In the genomic region with DNA sequence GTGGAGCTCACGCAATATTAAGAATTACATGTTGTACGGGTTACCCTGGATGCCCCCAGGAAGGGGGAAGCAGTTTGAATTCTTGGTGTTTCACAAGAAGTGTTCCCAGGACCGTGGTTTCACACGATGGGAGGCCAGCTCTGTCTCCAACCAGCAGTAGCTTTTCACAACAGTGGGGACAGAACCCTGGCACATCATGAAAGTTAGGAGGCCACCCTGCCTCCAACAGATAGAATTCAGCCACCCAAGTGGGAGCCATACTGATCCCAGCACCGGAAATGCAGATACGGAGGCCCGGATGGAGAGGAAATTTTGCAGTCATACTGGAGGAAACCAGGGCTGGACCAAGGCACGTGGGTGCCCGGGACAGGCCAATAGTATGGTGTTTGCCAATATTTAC, we compare ENCODE assay signal across 1 cellular context.
TF ChIP-seq lines count a peak whose summit lies in the region.

No MANE protein-coding gene starts in this region.

TF ChIP-seq in WTC11, 78 proteins besides CTCF, POLR2A, EP300 and RAD21 (continued from another document):
- TF ChIP-seq, protein P1, sequence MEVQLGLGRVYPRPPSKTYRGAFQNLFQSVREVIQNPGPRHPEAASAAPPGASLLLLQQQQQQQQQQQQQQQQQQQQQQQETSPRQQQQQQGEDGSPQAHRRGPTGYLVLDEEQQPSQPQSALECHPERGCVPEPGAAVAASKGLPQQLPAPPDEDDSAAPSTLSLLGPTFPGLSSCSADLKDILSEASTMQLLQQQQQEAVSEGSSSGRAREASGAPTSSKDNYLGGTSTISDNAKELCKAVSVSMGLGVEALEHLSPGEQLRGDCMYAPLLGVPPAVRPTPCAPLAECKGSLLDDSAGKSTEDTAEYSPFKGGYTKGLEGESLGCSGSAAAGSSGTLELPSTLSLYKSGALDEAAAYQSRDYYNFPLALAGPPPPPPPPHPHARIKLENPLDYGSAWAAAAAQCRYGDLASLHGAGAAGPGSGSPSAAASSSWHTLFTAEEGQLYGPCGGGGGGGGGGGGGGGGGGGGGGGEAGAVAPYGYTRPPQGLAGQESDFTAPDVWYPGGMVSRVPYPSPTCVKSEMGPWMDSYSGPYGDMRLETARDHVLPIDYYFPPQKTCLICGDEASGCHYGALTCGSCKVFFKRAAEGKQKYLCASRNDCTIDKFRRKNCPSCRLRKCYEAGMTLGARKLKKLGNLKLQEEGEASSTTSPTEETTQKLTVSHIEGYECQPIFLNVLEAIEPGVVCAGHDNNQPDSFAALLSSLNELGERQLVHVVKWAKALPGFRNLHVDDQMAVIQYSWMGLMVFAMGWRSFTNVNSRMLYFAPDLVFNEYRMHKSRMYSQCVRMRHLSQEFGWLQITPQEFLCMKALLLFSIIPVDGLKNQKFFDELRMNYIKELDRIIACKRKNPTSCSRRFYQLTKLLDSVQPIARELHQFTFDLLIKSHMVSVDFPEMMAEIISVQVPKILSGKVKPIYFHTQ (CRISPR knock-in tag; IDR thresholded peaks at IDR 0.05): no peak
- no peak for TF ChIP-seq GABPB1 (CRISPR knock-in tag; IDR thresholded peaks at IDR 0.05)
- TF ChIP-seq, protein P2, sequence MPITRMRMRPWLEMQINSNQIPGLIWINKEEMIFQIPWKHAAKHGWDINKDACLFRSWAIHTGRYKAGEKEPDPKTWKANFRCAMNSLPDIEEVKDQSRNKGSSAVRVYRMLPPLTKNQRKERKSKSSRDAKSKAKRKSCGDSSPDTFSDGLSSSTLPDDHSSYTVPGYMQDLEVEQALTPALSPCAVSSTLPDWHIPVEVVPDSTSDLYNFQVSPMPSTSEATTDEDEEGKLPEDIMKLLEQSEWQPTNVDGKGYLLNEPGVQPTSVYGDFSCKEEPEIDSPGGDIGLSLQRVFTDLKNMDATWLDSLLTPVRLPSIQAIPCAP (CRISPR knock-in tag; IDR thresholded peaks at IDR 0.05): no peak
- TF ChIP-seq, protein P3, sequence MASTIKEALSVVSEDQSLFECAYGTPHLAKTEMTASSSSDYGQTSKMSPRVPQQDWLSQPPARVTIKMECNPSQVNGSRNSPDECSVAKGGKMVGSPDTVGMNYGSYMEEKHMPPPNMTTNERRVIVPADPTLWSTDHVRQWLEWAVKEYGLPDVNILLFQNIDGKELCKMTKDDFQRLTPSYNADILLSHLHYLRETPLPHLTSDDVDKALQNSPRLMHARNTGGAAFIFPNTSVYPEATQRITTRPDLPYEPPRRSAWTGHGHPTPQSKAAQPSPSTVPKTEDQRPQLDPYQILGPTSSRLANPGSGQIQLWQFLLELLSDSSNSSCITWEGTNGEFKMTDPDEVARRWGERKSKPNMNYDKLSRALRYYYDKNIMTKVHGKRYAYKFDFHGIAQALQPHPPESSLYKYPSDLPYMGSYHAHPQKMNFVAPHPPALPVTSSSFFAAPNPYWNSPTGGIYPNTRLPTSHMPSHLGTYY (CRISPR knock-in tag; IDR thresholded peaks at IDR 0.05): no peak
- TF ChIP-seq, protein P4, sequence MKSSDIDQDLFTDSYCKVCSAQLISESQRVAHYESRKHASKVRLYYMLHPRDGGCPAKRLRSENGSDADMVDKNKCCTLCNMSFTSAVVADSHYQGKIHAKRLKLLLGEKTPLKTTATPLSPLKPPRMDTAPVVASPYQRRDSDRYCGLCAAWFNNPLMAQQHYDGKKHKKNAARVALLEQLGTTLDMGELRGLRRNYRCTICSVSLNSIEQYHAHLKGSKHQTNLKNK (CRISPR knock-in tag; IDR thresholded peaks at IDR 0.05): no peak
- TF ChIP-seq TEAD1 (CRISPR knock-in tag; IDR thresholded peaks at IDR 0.05): no peak
- TF ChIP-seq, protein P5, sequence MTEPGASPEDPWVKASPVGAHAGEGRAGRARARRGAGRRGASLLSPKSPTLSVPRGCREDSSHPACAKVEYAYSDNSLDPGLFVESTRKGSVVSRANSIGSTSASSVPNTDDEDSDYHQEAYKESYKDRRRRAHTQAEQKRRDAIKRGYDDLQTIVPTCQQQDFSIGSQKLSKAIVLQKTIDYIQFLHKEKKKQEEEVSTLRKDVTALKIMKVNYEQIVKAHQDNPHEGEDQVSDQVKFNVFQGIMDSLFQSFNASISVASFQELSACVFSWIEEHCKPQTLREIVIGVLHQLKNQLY (CRISPR knock-in tag; IDR thresholded peaks at IDR 0.05): no peak
- TF ChIP-seq, protein P6, sequence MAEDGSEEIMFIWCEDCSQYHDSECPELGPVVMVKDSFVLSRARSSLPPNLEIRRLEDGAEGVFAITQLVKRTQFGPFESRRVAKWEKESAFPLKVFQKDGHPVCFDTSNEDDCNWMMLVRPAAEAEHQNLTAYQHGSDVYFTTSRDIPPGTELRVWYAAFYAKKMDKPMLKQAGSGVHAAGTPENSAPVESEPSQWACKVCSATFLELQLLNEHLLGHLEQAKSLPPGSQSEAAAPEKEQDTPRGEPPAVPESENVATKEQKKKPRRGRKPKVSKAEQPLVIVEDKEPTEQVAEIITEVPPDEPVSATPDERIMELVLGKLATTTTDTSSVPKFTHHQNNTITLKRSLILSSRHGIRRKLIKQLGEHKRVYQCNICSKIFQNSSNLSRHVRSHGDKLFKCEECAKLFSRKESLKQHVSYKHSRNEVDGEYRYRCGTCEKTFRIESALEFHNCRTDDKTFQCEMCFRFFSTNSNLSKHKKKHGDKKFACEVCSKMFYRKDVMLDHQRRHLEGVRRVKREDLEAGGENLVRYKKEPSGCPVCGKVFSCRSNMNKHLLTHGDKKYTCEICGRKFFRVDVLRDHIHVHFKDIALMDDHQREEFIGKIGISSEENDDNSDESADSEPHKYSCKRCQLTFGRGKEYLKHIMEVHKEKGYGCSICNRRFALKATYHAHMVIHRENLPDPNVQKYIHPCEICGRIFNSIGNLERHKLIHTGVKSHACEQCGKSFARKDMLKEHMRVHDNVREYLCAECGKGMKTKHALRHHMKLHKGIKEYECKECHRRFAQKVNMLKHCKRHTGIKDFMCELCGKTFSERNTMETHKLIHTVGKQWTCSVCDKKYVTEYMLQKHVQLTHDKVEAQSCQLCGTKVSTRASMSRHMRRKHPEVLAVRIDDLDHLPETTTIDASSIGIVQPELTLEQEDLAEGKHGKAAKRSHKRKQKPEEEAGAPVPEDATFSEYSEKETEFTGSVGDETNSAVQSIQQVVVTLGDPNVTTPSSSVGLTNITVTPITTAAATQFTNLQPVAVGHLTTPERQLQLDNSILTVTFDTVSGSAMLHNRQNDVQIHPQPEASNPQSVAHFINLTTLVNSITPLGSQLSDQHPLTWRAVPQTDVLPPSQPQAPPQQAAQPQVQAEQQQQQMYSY (CRISPR knock-in tag; IDR thresholded peaks at IDR 0.05): no peak
- no peak for TF ChIP-seq CREM (CRISPR knock-in tag; IDR thresholded peaks at IDR 0.05)
- no peak for TF ChIP-seq SP1 (CRISPR knock-in tag; conservative IDR thresholded peaks at IDR 0.05)
TF ChIP-seq in WTC11: peak in this region for 0.
